1 cellular context compared by ENCODE assay signal in genomic region chr14:24296341-24297157, GRCh38.
TF ChIP-seq lines count a peak whose summit lies in the region.

No MANE protein-coding gene starts in this region.

TF ChIP-seq in HepG2, 621 proteins besides CTCF, POLR2A, EP300 and RAD21 (continued from another document and continues in another):
- TF ChIP-seq, protein P1, sequence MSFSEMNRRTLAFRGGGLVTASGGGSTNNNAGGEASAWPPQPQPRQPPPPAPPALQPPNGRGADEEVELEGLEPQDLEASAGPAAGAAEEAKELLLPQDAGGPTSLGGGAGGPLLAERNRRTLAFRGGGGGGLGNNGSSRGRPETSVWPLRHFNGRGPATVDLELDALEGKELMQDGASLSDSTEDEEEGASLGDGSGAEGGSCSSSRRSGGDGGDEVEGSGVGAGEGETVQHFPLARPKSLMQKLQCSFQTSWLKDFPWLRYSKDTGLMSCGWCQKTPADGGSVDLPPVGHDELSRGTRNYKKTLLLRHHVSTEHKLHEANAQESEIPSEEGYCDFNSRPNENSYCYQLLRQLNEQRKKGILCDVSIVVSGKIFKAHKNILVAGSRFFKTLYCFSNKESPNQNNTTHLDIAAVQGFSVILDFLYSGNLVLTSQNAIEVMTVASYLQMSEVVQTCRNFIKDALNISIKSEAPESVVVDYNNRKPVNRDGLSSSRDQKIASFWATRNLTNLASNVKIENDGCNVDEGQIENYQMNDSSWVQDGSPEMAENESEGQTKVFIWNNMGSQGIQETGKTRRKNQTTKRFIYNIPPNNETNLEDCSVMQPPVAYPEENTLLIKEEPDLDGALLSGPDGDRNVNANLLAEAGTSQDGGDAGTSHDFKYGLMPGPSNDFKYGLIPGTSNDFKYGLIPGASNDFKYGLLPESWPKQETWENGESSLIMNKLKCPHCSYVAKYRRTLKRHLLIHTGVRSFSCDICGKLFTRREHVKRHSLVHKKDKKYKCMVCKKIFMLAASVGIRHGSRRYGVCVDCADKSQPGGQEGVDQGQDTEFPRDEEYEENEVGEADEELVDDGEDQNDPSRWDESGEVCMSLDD (CRISPR knock-in tag; IDR thresholded peaks at IDR 0.05; ENCODE audit: borderline replicate concordance) = no peak
- TF ChIP-seq ZFP36L1 (CRISPR knock-in tag; IDR thresholded peaks at IDR 0.05) = no peak
- no peak for TF ChIP-seq EEA1 (CRISPR knock-in tag; IDR thresholded peaks at IDR 0.05; ENCODE audit: borderline replicate concordance)
- peak; percentile 63; the same call in 1 of the 2 replicates for TF ChIP-seq HMGXB3 (CRISPR knock-in tag; IDR thresholded peaks at IDR 0.05; ENCODE audit: borderline replicate concordance)
- no peak for TF ChIP-seq ZSCAN12 (CRISPR knock-in tag; IDR thresholded peaks at IDR 0.05)
- no peak for TF ChIP-seq MTA1 (CRISPR knock-in tag; IDR thresholded peaks at IDR 0.05; ENCODE audit: borderline replicate concordance)
- TF ChIP-seq NBN (conservative IDR thresholded peaks at IDR 0.05) = no peak
- TF ChIP-seq CSRNP1 (CRISPR knock-in tag; IDR thresholded peaks at IDR 0.05) = no peak
- TF ChIP-seq PAX8 (CRISPR knock-in tag; IDR thresholded peaks at IDR 0.05; ENCODE audit: borderline replicate concordance) = no peak
- TF ChIP-seq CREM (IDR thresholded peaks at IDR 0.05) = no peak
- no peak for TF ChIP-seq CREM (CRISPR knock-in tag; IDR thresholded peaks at IDR 0.05)
- TF ChIP-seq JARID2 (CRISPR knock-in tag; IDR thresholded peaks at IDR 0.05; ENCODE audit: insufficient replicate concordance) = no peak
- no peak for TF ChIP-seq TMF1 (CRISPR knock-in tag; IDR thresholded peaks at IDR 0.05; ENCODE audit: low read depth)
- no peak for TF ChIP-seq MED8 (CRISPR knock-in tag; IDR thresholded peaks at IDR 0.05; ENCODE audit: insufficient replicate concordance)
- no peak for TF ChIP-seq ZNF513 (CRISPR knock-in tag; conservative IDR thresholded peaks at IDR 0.05)
- no peak for TF ChIP-seq NONO (IDR thresholded peaks at IDR 0.05)
- 0 out of 2 replicates have a peak, but pooled peaks have one; percentile 28 for TF ChIP-seq NONO (CRISPR knock-in tag; conservative IDR thresholded peaks at IDR 0.05)
- no peak for TF ChIP-seq ZC3H13 (CRISPR knock-in tag; IDR thresholded peaks at IDR 0.05)
- TF ChIP-seq ZNF275 (CRISPR knock-in tag; IDR thresholded peaks at IDR 0.05; ENCODE audit: borderline replicate concordance) = no peak
- TF ChIP-seq ZNF7 (CRISPR knock-in tag; IDR thresholded peaks at IDR 0.05) = no peak
- no peak for TF ChIP-seq ZGPAT (CRISPR knock-in tag; IDR thresholded peaks at IDR 0.05)
- TF ChIP-seq, protein P2, sequence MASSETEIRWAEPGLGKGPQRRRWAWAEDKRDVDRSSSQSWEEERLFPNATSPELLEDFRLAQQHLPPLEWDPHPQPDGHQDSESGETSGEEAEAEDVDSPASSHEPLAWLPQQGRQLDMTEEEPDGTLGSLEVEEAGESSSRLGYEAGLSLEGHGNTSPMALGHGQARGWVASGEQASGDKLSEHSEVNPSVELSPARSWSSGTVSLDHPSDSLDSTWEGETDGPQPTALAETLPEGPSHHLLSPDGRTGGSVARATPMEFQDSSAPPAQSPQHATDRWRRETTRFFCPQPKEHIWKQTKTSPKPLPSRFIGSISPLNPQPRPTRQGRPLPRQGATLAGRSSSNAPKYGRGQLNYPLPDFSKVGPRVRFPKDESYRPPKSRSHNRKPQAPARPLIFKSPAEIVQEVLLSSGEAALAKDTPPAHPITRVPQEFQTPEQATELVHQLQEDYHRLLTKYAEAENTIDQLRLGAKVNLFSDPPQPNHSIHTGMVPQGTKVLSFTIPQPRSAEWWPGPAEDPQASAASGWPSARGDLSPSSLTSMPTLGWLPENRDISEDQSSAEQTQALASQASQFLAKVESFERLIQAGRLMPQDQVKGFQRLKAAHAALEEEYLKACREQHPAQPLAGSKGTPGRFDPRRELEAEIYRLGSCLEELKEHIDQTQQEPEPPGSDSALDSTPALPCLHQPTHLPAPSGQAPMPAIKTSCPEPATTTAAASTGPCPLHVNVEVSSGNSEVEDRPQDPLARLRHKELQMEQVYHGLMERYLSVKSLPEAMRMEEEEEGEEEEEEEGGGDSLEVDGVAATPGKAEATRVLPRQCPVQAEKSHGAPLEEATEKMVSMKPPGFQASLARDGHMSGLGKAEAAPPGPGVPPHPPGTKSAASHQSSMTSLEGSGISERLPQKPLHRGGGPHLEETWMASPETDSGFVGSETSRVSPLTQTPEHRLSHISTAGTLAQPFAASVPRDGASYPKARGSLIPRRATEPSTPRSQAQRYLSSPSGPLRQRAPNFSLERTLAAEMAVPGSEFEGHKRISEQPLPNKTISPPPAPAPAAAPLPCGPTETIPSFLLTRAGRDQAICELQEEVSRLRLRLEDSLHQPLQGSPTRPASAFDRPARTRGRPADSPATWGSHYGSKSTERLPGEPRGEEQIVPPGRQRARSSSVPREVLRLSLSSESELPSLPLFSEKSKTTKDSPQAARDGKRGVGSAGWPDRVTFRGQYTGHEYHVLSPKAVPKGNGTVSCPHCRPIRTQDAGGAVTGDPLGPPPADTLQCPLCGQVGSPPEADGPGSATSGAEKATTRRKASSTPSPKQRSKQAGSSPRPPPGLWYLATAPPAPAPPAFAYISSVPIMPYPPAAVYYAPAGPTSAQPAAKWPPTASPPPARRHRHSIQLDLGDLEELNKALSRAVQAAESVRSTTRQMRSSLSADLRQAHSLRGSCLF (CRISPR knock-in tag; IDR thresholded peaks at IDR 0.05; ENCODE audit: borderline replicate concordance) = no peak
- peak; percentile 43; the same call in 1 of the 2 replicates for TF ChIP-seq ZFY (CRISPR knock-in tag; IDR thresholded peaks at IDR 0.05)
- TF ChIP-seq TCF12 (IDR thresholded peaks at IDR 0.05) = no peak
- TF ChIP-seq TCF12 (CRISPR knock-in tag; IDR thresholded peaks at IDR 0.05) = no peak
- no peak for TF ChIP-seq ATF3 (CRISPR knock-in tag; IDR thresholded peaks at IDR 0.05)
- no peak for TF ChIP-seq POLR2AphosphoS2 (IDR thresholded peaks at IDR 0.05; ENCODE audit: low read depth, low read length)
- TF ChIP-seq RFX1 (IDR thresholded peaks at IDR 0.05) = no peak
- no peak for TF ChIP-seq LRRFIP1 (CRISPR knock-in tag; conservative IDR thresholded peaks at IDR 0.05)
- no peak for TF ChIP-seq CENPX (CRISPR knock-in tag; IDR thresholded peaks at IDR 0.05)
- TF ChIP-seq SNAI1 (CRISPR knock-in tag; IDR thresholded peaks at IDR 0.05; ENCODE audit: borderline replicate concordance) = no peak
- TF ChIP-seq HOXA5 (CRISPR knock-in tag; IDR thresholded peaks at IDR 0.05) = no peak
- peak; percentile 98 for TF ChIP-seq STAG1 (CRISPR knock-in tag; IDR thresholded peaks at IDR 0.05)
- TF ChIP-seq HNF4A (CRISPR knock-in tag; IDR thresholded peaks at IDR 0.05) = no peak
- no peak for TF ChIP-seq SKI (IDR thresholded peaks at IDR 0.05; ENCODE audit: partially characterized antibody)
- TF ChIP-seq CENPBD1 (CRISPR knock-in tag; IDR thresholded peaks at IDR 0.05; ENCODE audit: borderline replicate concordance, low read depth) = no peak
- TF ChIP-seq EHMT2 (IDR thresholded peaks at IDR 0.05; ENCODE audit: borderline replicate concordance, low read depth, low read length) = no peak
- no peak for TF ChIP-seq ARID2 (CRISPR knock-in tag; IDR thresholded peaks at IDR 0.05; ENCODE audit: borderline replicate concordance)
- peak; percentile 98 for TF ChIP-seq MZF1 (CRISPR knock-in tag; IDR thresholded peaks at IDR 0.05; ENCODE audit: borderline replicate concordance)
- TF ChIP-seq ZNF75D (CRISPR knock-in tag; IDR thresholded peaks at IDR 0.05; ENCODE audit: borderline replicate concordance) = no peak
